8 cellular contexts compared by ENCODE assay signal in the genomic region with DNA sequence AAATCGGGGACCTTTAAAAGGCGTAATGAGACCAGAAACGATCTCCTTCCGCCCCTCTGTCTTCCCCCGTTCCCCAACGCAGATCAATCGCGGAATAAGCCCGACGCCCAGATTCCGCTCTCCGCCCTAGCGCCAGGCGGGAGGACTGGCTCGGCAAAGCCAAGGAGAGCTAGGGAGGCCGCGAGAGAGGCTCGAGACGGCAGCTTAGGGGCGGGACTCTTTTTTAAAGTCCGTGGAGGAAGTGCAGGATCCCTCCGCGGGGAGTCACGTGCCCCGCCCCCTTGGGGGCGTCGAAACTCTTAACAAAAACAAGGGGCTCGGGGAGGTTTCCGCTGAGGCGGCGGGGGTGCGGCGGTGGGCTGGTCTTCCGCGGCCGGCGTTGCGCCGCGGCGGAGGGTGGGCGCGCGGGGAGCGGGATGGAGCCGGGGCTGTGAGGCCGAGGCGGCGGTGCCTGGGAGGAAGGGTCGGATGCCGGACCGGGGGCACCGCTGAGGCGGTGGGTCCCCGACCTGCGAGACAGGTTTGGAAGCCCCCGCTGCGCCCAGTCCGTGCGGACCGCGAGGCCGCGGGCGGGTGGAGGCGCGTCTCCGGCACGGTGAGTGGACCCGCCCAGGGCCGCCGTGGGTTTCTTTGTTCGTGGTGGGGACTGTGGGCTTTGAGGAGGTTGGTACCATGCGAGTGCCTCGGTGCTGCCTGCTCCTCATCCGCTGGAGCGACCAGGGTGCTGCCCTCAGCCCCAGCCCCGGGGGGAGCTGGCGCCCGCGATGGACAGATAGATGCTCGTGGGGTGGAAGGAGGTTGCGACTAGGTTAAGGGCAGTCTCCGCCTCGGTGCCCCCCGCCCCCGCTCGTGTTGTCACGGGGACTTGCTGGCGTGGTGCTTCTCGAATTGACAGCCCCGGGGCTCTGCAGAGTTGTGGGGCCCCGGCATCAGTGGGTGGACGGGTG. TPM values are rescaled to one million over a fixed set of nuclear protein-coding genes. Genes with fewer than 3 reads are reported as not detected.
DNase-seq lines count a peak whose midpoint lies in the region; ATAC-seq and TF ChIP-seq lines count a peak whose summit lies in the region.

A gene with protein sequence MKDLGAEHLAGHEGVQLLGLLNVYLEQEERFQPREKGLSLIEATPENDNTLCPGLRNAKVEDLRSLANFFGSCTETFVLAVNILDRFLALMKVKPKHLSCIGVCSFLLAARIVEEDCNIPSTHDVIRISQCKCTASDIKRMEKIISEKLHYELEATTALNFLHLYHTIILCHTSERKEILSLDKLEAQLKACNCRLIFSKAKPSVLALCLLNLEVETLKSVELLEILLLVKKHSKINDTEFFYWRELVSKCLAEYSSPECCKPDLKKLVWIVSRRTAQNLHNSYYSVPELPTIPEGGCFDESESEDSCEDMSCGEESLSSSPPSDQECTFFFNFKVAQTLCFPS (plus strand): TSS at position 296 of the 947 bp plus-strand sequence. CDS start 1,326 bp downstream, outside the sequence.

- H3K36me3 ChIP-seq in lower lobe of right lung, result peaks cover 23% of the 10 kb centered on the region

- no peaks in the 10 kb centered on the region for H3K27me3 ChIP-seq in lower lobe of right lung (ENCODE audit: low read depth)

- peak; percentile 37 for ATAC-seq in GM18907 (IDR thresholded peaks at IDR 0.05; ENCODE audit: unreplicated experiment)
- ATAC-seq in HG03159 (IDR thresholded peaks at IDR 0.05; ENCODE audit: unreplicated experiment), result peak; percentile 26
- peak; percentile 75 to 78 for ATAC-seq in lower lobe of right lung

- H3K4me3 ChIP-seq in lower lobe of right lung, result peak within 1 kb of the TSS; percentile 88

- peak; percentile 4 for DNase-seq in A172 (ENCODE audit: low spot score)
- peak; percentile 95 for DNase-seq in NCI-H510A treated with DMSO at 0.1 percent for 48 hours (lab: John Stamatoyannopoulos, UW)
- DNase-seq in activated CD4-positive, alpha-beta T cell treated with anti-CD3 and anti-CD28 coated beads, Interleukin-2, amount 50 U/mL, for 4 hours, result peak; percentile 75 to 76
- DNase-seq in dermis microvascular lymphatic vessel endothelial cell (ENCODE audit: low read depth in 2 of 2), result peak; percentile 87 to 97
- DNase-seq in lower lobe of right lung, result peak; percentile 88
- peak; percentile 68 to 72 (median 71) for DNase-seq in stimulated activated CD4-positive, alpha-beta T cell treated with anti-CD3 and anti-CD28 coated beads, TNF-alpha, amount 100 ng/mL, for 24 hours (ENCODE audit: low read depth in 3 of 3)

- intact Hi-C loops in lower lobe of right lung (cut with DNase I), result no loop called here

- no peaks in the 10 kb centered on the region for H3K9me3 ChIP-seq in lower lobe of right lung

- TF ChIP-seq CTCF in lower lobe of right lung (IDR thresholded peaks at IDR 0.05), result peak; percentile 7

- H3K27ac ChIP-seq in lower lobe of right lung, result peak within 1 kb of the TSS; percentile 88

- H3K4me1 ChIP-seq in lower lobe of right lung, result peaks cover 29% of the 10 kb centered on the region

RNA-seq across cellular contexts. Expression of the gene that starts here (rescaled TPM):
- 5.2 and 7.3 TPM in 2 replicates for total RNA-seq in A172 (2014; rRNA removed; shearing (Covaris generic))
- total RNA-seq in dermis microvascular lymphatic vessel endothelial cell, result 15.4 and 24.7 TPM in 2 replicates
- 39.3 TPM for total RNA-seq in lower lobe of right lung

Comparison
In these comparisons a context has a peak if more than half of its experiments do, and no peak if none do; other contexts are left out.
1. Peak in every context shown above with its lines: DNase-seq, ATAC-seq, H3K4me3 ChIP-seq and H3K27ac ChIP-seq.
2. DNase-seq: peak in every context shown above with its lines; median percentile 95 in NCI-H510A treated with DMSO at 0.1 percent for 48 hours; 92 in dermis microvascular lymphatic vessel endothelial cell; 88 in lower lobe of right lung; 76 in activated CD4-positive, alpha-beta T cell treated with anti-CD3 and anti-CD28 coated beads, Interleukin-2, amount 50 U/mL, for 4 hours; 71 in stimulated activated CD4-positive, alpha-beta T cell treated with anti-CD3 and anti-CD28 coated beads, TNF-alpha, amount 100 ng/mL, for 24 hours; 4 in A172.
3. ATAC-seq: peak in every context shown above with its lines; median percentile 76 in lower lobe of right lung; 37 in GM18907; 26 in HG03159.